ENCODE assay signal across 1 cellular context in the genomic region with DNA sequence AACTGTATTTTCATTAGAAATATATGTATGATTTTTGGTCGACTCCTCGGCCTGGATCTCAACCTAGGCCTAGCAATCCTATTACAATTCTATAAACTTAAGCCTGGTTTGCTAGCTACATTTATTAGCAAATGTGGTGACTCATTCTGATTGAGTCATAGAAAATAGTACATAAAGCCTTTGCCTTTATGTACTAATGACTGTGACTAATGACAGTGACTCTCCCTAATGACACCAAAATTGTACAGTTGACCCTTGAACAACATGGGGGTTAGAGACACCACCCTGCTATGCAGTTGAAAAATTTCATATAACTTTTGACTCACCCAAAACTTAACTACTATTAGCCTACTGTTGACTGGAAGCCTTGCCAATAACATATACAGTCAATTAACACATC.
TF ChIP-seq lines count a peak whose summit lies in the region.

No MANE protein-coding gene starts in this region.

TF ChIP-seq in GM23338, 12 proteins besides CTCF, POLR2A, EP300 and RAD21 (continued from another document):
- TF ChIP-seq, protein P1, sequence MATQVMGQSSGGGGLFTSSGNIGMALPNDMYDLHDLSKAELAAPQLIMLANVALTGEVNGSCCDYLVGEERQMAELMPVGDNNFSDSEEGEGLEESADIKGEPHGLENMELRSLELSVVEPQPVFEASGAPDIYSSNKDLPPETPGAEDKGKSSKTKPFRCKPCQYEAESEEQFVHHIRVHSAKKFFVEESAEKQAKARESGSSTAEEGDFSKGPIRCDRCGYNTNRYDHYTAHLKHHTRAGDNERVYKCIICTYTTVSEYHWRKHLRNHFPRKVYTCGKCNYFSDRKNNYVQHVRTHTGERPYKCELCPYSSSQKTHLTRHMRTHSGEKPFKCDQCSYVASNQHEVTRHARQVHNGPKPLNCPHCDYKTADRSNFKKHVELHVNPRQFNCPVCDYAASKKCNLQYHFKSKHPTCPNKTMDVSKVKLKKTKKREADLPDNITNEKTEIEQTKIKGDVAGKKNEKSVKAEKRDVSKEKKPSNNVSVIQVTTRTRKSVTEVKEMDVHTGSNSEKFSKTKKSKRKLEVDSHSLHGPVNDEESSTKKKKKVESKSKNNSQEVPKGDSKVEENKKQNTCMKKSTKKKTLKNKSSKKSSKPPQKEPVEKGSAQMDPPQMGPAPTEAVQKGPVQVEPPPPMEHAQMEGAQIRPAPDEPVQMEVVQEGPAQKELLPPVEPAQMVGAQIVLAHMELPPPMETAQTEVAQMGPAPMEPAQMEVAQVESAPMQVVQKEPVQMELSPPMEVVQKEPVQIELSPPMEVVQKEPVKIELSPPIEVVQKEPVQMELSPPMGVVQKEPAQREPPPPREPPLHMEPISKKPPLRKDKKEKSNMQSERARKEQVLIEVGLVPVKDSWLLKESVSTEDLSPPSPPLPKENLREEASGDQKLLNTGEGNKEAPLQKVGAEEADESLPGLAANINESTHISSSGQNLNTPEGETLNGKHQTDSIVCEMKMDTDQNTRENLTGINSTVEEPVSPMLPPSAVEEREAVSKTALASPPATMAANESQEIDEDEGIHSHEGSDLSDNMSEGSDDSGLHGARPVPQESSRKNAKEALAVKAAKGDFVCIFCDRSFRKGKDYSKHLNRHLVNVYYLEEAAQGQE (IDR thresholded peaks at IDR 0.05; ENCODE audit: unreplicated experiment), result no peak
- TF ChIP-seq, protein P2, sequence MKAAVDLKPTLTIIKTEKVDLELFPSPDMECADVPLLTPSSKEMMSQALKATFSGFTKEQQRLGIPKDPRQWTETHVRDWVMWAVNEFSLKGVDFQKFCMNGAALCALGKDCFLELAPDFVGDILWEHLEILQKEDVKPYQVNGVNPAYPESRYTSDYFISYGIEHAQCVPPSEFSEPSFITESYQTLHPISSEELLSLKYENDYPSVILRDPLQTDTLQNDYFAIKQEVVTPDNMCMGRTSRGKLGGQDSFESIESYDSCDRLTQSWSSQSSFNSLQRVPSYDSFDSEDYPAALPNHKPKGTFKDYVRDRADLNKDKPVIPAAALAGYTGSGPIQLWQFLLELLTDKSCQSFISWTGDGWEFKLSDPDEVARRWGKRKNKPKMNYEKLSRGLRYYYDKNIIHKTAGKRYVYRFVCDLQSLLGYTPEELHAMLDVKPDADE (IDR thresholded peaks at IDR 0.05), result no peak
